ENCODE assay signal across 1 cellular context in genomic region chrX:16786139-16786790, GRCh38.
A peak's percentile ranks its signal among the peaks of the same experiment; 100 is the strongest.
TF ChIP-seq lines count a peak whose summit lies in the region.

Gene TXLNG (plus strand): TSS chrX:16786466. CDS start chrX:16786488, 22 bp downstream.

TF ChIP-seq in SK-N-SH, 30 proteins besides CTCF, POLR2A, EP300 and RAD21 (continued from another document):
- TF ChIP-seq USF1 (IDR thresholded peaks at IDR 0.05; ENCODE audit: borderline replicate concordance, low read depth) (peak; percentile 95), PBX3 (IDR thresholded peaks at IDR 0.05) (0 out of 2 replicates have a peak, but pooled peaks have one; percentile 18), SIN3A (IDR thresholded peaks at IDR 0.05; ENCODE audit: borderline replicate concordance, low read depth, low read length) (peak; percentile 75; the same call in 1 of the 2 replicates)
